Comparison of ENCODE assay signal across 20 cellular contexts in the genomic region with DNA sequence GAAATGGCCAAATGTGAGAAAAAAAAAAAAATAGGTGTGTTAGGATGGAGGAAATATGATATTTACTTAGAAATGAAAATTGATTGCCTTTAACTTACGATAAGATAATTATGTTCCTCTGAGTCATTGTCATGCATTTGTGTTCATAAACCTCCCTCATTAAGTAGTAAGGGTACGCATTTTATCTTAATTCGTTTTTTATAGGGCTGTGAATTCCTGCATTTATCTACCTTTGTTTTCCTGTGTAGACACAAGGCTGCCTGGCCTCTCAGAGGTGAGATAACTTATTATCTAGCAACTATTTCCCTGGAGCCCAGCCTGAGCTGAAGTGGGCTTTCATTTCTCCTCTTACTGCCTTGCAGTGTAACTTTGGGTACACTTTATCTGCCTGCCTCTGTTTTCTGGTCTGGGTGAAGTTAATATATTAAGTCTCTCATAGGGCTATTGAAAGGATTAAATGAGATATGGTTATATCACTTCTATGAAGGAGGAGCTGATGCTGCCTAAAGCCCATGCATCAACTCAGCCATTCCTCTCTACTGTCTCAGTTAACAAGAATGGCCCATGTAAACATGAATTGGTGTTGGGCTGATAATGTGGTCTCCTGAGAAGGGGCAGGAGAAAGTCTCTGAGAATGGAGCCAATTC.
"Had no signal": no experiment of that assay in that cellular context is flagged by ENCODE, and none has a peak within 500 bp of the region (broad histone marks: within the 10 kb centered on the region; RNA-seq: fewer than 3 reads in every experiment).

No MANE protein-coding gene starts in this region.

- H3K36me3 ChIP-seq: gastroesophageal sphincter, spleen, suprapubic skin, tibial artery had no signal

- H3K9me3 ChIP-seq: gastroesophageal sphincter, spleen, suprapubic skin, tibial artery had no signal

- H3K4me3 ChIP-seq: coronary artery, gastroesophageal sphincter, spleen, suprapubic skin, tibial artery had no signal

- H3K9me3 Mint-ChIP-seq: nephron had no signal

- H3K4me1 ChIP-seq: gastroesophageal sphincter, suprapubic skin, tibial artery had no signal

- H3K27me3 ChIP-seq: gastroesophageal sphincter, spleen, suprapubic skin, tibial artery had no signal

- H3K4me3 Mint-ChIP-seq: activated CD4-positive, alpha-beta T cell treated with anti-CD3 and anti-CD28 coated beads for 36 hours; activated CD8-positive, alpha-beta T cell treated with anti-CD3 and anti-CD28 coated beads, Interleukin-2, amount 10 ng/mL, durations not matched to agents 7 days and 5 days; activated naive CD8-positive, alpha-beta T cell; effector memory CD8-positive, alpha-beta T cell; nephron had no signal

- H3K27ac Mint-ChIP-seq: activated CD4-positive, alpha-beta T cell treated with anti-CD3 and anti-CD28 coated beads for 36 hours; activated CD8-positive, alpha-beta T cell treated with anti-CD3 and anti-CD28 coated beads, Interleukin-2, amount 10 ng/mL, durations not matched to agents 7 days and 5 days; activated naive CD8-positive, alpha-beta T cell; effector memory CD8-positive, alpha-beta T cell; nephron had no signal

- DNase-seq: activated CD4-positive, alpha-beta T cell treated with anti-CD3 and anti-CD28 coated beads for 36 hours; activated CD4-positive, CD25-positive, alpha-beta regulatory T cell; activated CD8-positive, alpha-beta T cell treated with anti-CD3 and anti-CD28 coated beads, Interleukin-2, amount 10 ng/mL, durations not matched to agents 7 days and 5 days; activated effector memory CD4-positive, alpha-beta T cell treated with Interleukin-2 at 50 U/mL for 16 hours; activated naive CD4-positive, alpha-beta T cell treated with Interleukin-2 at 50 U/mL for 16 hours; activated T-cell treated with anti-CD3 and anti-CD28 coated beads for 4 hours; anterior cingulate cortex; effector memory CD8-positive, alpha-beta T cell; hippocampal formation; midbrain; posterior cingulate gyrus; right cardiac atrium; spleen; stimulated activated naive CD4-positive, alpha-beta T cell had no signal

- H3K27ac ChIP-seq: coronary artery, gastroesophageal sphincter, spleen, suprapubic skin, tibial artery had no signal

- ATAC-seq: activated CD4-positive, alpha-beta T cell treated with anti-CD3 and anti-CD28 coated beads for 36 hours; activated CD8-positive, alpha-beta T cell treated with anti-CD3 and anti-CD28 coated beads, Interleukin-2, amount 10 ng/mL, durations not matched to agents 7 days and 5 days; effector memory CD8-positive, alpha-beta T cell; gastroesophageal sphincter; right cardiac atrium had no signal

- H3K4me1 Mint-ChIP-seq: activated CD4-positive, alpha-beta T cell treated with anti-CD3 and anti-CD28 coated beads for 36 hours; nephron had no signal

- H3K36me3 Mint-ChIP-seq: activated naive CD8-positive, alpha-beta T cell had no signal
